33 cellular contexts compared by ENCODE assay signal in genomic region chr2:226559536-226559935, GRCh38.
"Had no signal": no experiment of that assay in that cellular context is flagged by ENCODE, and none has a peak within 500 bp of the region (broad histone marks: within the 10 kb centered on the region; RNA-seq: fewer than 3 reads in every experiment).

No MANE protein-coding gene starts in this region.

- H3K9me3 Mint-ChIP-seq: activated CD4-positive, alpha-beta memory T cell treated with anti-CD3 and anti-CD28 coated beads, Interleukin-2, amount 10 ng/mL, durations not matched to agents 7 days and 5 days; activated CD4-positive, alpha-beta T cell treated with anti-CD3 and anti-CD28 coated beads, Interleukin-2, amount 10 ng/mL, durations not matched to agents 7 days and 5 days; activated naive CD4-positive, alpha-beta T cell treated with anti-CD3 and anti-CD28 coated beads, Interleukin-2, amount 10 ng/mL, durations not matched to agents 7 days and 5 days; activated naive CD4-positive, alpha-beta T cell treated with anti-CD3 and anti-CD28 coated beads, Interleukin-2, amount 50 U/mL, for 24 hours; activated naive CD8-positive, alpha-beta T cell treated with anti-CD3 and anti-CD28 coated beads, Interleukin-2, amount 10 ng/mL, durations not matched to agents 7 days and 5 days; activated naive CD8-positive, alpha-beta T cell treated with anti-CD3 and anti-CD28 coated beads, Interleukin-2, amount 50 U/mL, for 24 hours; activated T-cell treated with anti-CD3 and anti-CD28 coated beads, Interleukin-2, amount 50 U/mL, for 24 hours; activated T-helper 2 cell treated with anti-CD3 and anti-CD28 coated beads, Interferon-gamma antibody, Interleukin-2, Interleukin-4, amounts not matched to agents 10 μg/mL and 5 μg/mL and 100 μg/mL, durations not matched to agents 14 hours and 24 hours and 36 hours; brain had no signal

- H3K36me3 Mint-ChIP-seq: activated CD8-positive, alpha-beta memory T cell treated with anti-CD3 and anti-CD28 coated beads, Interleukin-2, amount 10 ng/mL, durations not matched to agents 7 days and 5 days; activated naive CD4-positive, alpha-beta T cell treated with anti-CD3 and anti-CD28 coated beads, Interleukin-2, amount 10 ng/mL, durations not matched to agents 7 days and 5 days; activated naive CD4-positive, alpha-beta T cell treated with anti-CD3 and anti-CD28 coated beads, Interleukin-2, amount 50 U/mL, for 24 hours; activated naive CD8-positive, alpha-beta T cell; activated naive CD8-positive, alpha-beta T cell treated with anti-CD3 and anti-CD28 coated beads, Interleukin-2, amount 10 ng/mL, durations not matched to agents 7 days and 5 days; brain had no signal

- H3K4me3 Mint-ChIP-seq: activated CD4-positive, alpha-beta memory T cell treated with anti-CD3 and anti-CD28 coated beads, Interleukin-2, amount 10 ng/mL, durations not matched to agents 7 days and 5 days; activated CD4-positive, alpha-beta T cell treated with anti-CD3 and anti-CD28 coated beads for 36 hours; activated CD4-positive, alpha-beta T cell treated with anti-CD3 and anti-CD28 coated beads, Interleukin-2, amount 10 ng/mL, durations not matched to agents 7 days and 5 days; activated CD8-positive, alpha-beta memory T cell treated with anti-CD3 and anti-CD28 coated beads, Interleukin-2, amount 10 ng/mL, durations not matched to agents 7 days and 5 days; activated CD8-positive, alpha-beta T cell treated with anti-CD3 and anti-CD28 coated beads, Interleukin-2, amount 10 ng/mL, durations not matched to agents 7 days and 5 days; activated naive CD4-positive, alpha-beta T cell treated with anti-CD3 and anti-CD28 coated beads, Interleukin-2, amount 10 ng/mL, durations not matched to agents 7 days and 5 days; activated naive CD4-positive, alpha-beta T cell treated with anti-CD3 and anti-CD28 coated beads, Interleukin-2, amount 50 U/mL, for 24 hours; activated naive CD8-positive, alpha-beta T cell; activated naive CD8-positive, alpha-beta T cell treated with anti-CD3 and anti-CD28 coated beads, Interleukin-2, amount 10 ng/mL, durations not matched to agents 7 days and 5 days; activated naive CD8-positive, alpha-beta T cell treated with anti-CD3 and anti-CD28 coated beads, Interleukin-2, amount 50 U/mL, for 24 hours; activated T-cell treated with anti-CD3 and anti-CD28 coated beads, Interleukin-2, amount 50 U/mL, for 24 hours; brain; T-cell; T-helper 17 cell had no signal

- DNase-seq: activated CD4-positive, alpha-beta memory T cell treated with anti-CD3 and anti-CD28 coated beads, Interleukin-2, amount 10 ng/mL, durations not matched to agents 7 days and 5 days; activated CD4-positive, alpha-beta T cell treated with anti-CD3 and anti-CD28 coated beads for 1 hour; activated CD4-positive, alpha-beta T cell treated with anti-CD3 and anti-CD28 coated beads for 36 hours; activated CD4-positive, alpha-beta T cell treated with anti-CD3 and anti-CD28 coated beads for 48 hours; activated CD4-positive, alpha-beta T cell treated with anti-CD3 and anti-CD28 coated beads, Interleukin-2, amount 10 ng/mL, durations not matched to agents 7 days and 5 days; activated CD4-positive, alpha-beta T cell treated with anti-CD3 and anti-CD28 coated beads, Interleukin-2, amount 50 U/mL, for 48 hours; activated CD4-positive, CD25-positive, alpha-beta regulatory T cell; activated CD8-positive, alpha-beta memory T cell treated with anti-CD3 and anti-CD28 coated beads for 24 hours; activated CD8-positive, alpha-beta memory T cell treated with anti-CD3 and anti-CD28 coated beads, Interleukin-2, amount 10 ng/mL, durations not matched to agents 7 days and 5 days; activated CD8-positive, alpha-beta memory T cell treated with anti-CD3 and anti-CD28 coated beads, Interleukin-2, amount 50 U/mL, for 48 hours; activated CD8-positive, alpha-beta T cell treated with anti-CD3 and anti-CD28 coated beads, Interleukin-2, amount 10 ng/mL, durations not matched to agents 7 days and 5 days; activated effector memory CD4-positive, alpha-beta T cell treated with Interleukin-2 at 50 U/mL for 16 hours; activated gamma-delta T cell; activated naive CD4-positive, alpha-beta T cell treated with anti-CD3 and anti-CD28 coated beads, Interleukin-2, amount 10 ng/mL, durations not matched to agents 7 days and 5 days; activated naive CD4-positive, alpha-beta T cell treated with Interleukin-2 at 50 U/mL for 16 hours; activated naive CD8-positive, alpha-beta T cell treated with anti-CD3 and anti-CD28 coated beads, Interleukin-2, amount 10 ng/mL, durations not matched to agents 7 days and 5 days; activated naive CD8-positive, alpha-beta T cell treated with anti-CD3 and anti-CD28 coated beads, Interleukin-2, amount 50 U/mL, for 24 hours; activated T-cell treated with anti-CD3 and anti-CD28 coated beads, Interleukin-2, amount 50 U/mL, for 24 hours; activated T-cell treated with anti-CD3 and anti-CD28 coated beads, Interleukin-2, amount 50 U/mL, for 48 hours; amygdala; anterior cingulate cortex; central memory CD4-positive, alpha-beta T cell; T-cell; T-helper 17 cell had no signal

- ATAC-seq: activated CD4-positive, alpha-beta T cell treated with anti-CD3 and anti-CD28 coated beads for 36 hours; activated CD4-positive, CD25-positive, alpha-beta regulatory T cell treated with anti-CD3 and anti-CD28 coated beads, Interleukin-2, amount 50 U/mL, for 24 hours; activated CD8-positive, alpha-beta memory T cell treated with anti-CD3 and anti-CD28 coated beads, Interleukin-2, amount 10 ng/mL, durations not matched to agents 7 days and 5 days; activated CD8-positive, alpha-beta T cell treated with anti-CD3 and anti-CD28 coated beads, Interleukin-2, amount 10 ng/mL, durations not matched to agents 7 days and 5 days; activated naive CD8-positive, alpha-beta T cell treated with anti-CD3 and anti-CD28 coated beads, Interleukin-2, amount 50 U/mL, for 24 hours; T-cell; T-helper 17 cell had no signal

- H3K4me1 ChIP-seq: ascending aorta had no signal

- H3K36me3 ChIP-seq: ascending aorta had no signal

- H3K9me3 ChIP-seq: ascending aorta had no signal

- H3K27ac ChIP-seq: ascending aorta, VCaP had no signal

- FAIRE-seq: bronchial epithelial cell, TTC549 had no signal

- H3K27me3 ChIP-seq: ascending aorta had no signal

- H3K27ac Mint-ChIP-seq: activated CD4-positive, alpha-beta memory T cell treated with anti-CD3 and anti-CD28 coated beads, Interleukin-2, amount 10 ng/mL, durations not matched to agents 7 days and 5 days; activated CD4-positive, alpha-beta T cell treated with anti-CD3 and anti-CD28 coated beads for 36 hours; activated CD4-positive, alpha-beta T cell treated with anti-CD3 and anti-CD28 coated beads, Interleukin-2, amount 10 ng/mL, durations not matched to agents 7 days and 5 days; activated CD8-positive, alpha-beta memory T cell treated with anti-CD3 and anti-CD28 coated beads, Interleukin-2, amount 10 ng/mL, durations not matched to agents 7 days and 5 days; activated CD8-positive, alpha-beta T cell treated with anti-CD3 and anti-CD28 coated beads, Interleukin-2, amount 10 ng/mL, durations not matched to agents 7 days and 5 days; activated naive CD4-positive, alpha-beta T cell treated with anti-CD3 and anti-CD28 coated beads, Interleukin-2, amount 10 ng/mL, durations not matched to agents 7 days and 5 days; activated naive CD4-positive, alpha-beta T cell treated with anti-CD3 and anti-CD28 coated beads, Interleukin-2, amount 50 U/mL, for 24 hours; activated naive CD8-positive, alpha-beta T cell; activated naive CD8-positive, alpha-beta T cell treated with anti-CD3 and anti-CD28 coated beads, Interleukin-2, amount 10 ng/mL, durations not matched to agents 7 days and 5 days; activated naive CD8-positive, alpha-beta T cell treated with anti-CD3 and anti-CD28 coated beads, Interleukin-2, amount 50 U/mL, for 24 hours; activated T-cell treated with anti-CD3 and anti-CD28 coated beads, Interleukin-2, amount 50 U/mL, for 24 hours; activated T-helper 2 cell treated with anti-CD3 and anti-CD28 coated beads, Interferon-gamma antibody, Interleukin-2, Interleukin-4, amounts not matched to agents 10 μg/mL and 5 μg/mL and 100 μg/mL, durations not matched to agents 14 hours and 24 hours and 36 hours; brain; T-cell; T-helper 17 cell had no signal

- H3K4me3 ChIP-seq: ascending aorta had no signal

- H3K27me3 Mint-ChIP-seq: brain had no signal

- H3K4me1 Mint-ChIP-seq: activated CD4-positive, alpha-beta memory T cell treated with anti-CD3 and anti-CD28 coated beads, Interleukin-2, amount 10 ng/mL, durations not matched to agents 7 days and 5 days; activated CD4-positive, alpha-beta T cell treated with anti-CD3 and anti-CD28 coated beads for 36 hours; activated CD4-positive, alpha-beta T cell treated with anti-CD3 and anti-CD28 coated beads, Interleukin-2, amount 10 ng/mL, durations not matched to agents 7 days and 5 days; activated CD8-positive, alpha-beta memory T cell treated with anti-CD3 and anti-CD28 coated beads, Interleukin-2, amount 10 ng/mL, durations not matched to agents 7 days and 5 days; activated naive CD4-positive, alpha-beta T cell treated with anti-CD3 and anti-CD28 coated beads, Interleukin-2, amount 10 ng/mL, durations not matched to agents 7 days and 5 days; activated naive CD4-positive, alpha-beta T cell treated with anti-CD3 and anti-CD28 coated beads, Interleukin-2, amount 50 U/mL, for 24 hours; activated naive CD8-positive, alpha-beta T cell treated with anti-CD3 and anti-CD28 coated beads, Interleukin-2, amount 10 ng/mL, durations not matched to agents 7 days and 5 days; activated naive CD8-positive, alpha-beta T cell treated with anti-CD3 and anti-CD28 coated beads, Interleukin-2, amount 50 U/mL, for 24 hours; brain; T-cell; T-helper 17 cell had no signal
